In the genomic region with DNA sequence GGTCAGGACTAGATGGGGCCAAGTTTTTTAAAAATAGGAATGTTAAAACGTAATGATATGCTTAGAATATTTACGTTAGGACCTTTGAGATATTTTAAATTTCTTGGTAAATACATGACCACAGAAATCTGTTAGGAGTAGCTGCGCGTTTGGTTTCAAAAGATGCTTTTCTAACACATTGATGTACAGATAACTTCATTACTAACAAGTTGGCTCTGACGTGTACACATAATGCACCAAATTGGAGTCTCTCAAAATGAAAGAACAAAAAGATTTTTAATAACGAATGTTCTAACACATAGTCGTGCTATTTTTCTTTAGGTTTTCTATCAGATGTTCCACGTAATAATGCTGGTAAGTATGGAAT, we compare ENCODE assay signal across 9 cellular contexts. TPM values are rescaled to one million over a fixed set of nuclear protein-coding genes. Genes with fewer than 3 reads are reported as not detected.
DNase-seq lines count a peak whose midpoint lies in the region; ATAC-seq and TF ChIP-seq lines count a peak whose summit lies in the region.
"Had no signal": no experiment of that assay in that cellular context is flagged by ENCODE, and none has a peak within 500 bp of the region (broad histone marks: within the 10 kb centered on the region; RNA-seq: fewer than 3 reads in every experiment).

No MANE protein-coding gene starts in this region.

- peaks cover 8% of the 10 kb centered on the region for H3K27me3 Mint-ChIP-seq in HFFc6 (ENCODE audit: insufficient read depth)
- peaks cover 16% of the 10 kb centered on the region for H3K27me3 Mint-ChIP-seq in MCF 10A (ENCODE audit: insufficient read depth, unreplicated experiment)

- ATAC-seq in mucosa of descending colon (no peak), sciatic nerve (no peak), HG02763 (IDR thresholded peaks at IDR 0.05; ENCODE audit: unreplicated experiment) (no peak)

- H3K4me3 ChIP-seq in mucosa of descending colon = peak overlapping the region; percentile 44

- CTCF ChIA-PET in MCF 10A (lab: Yijun Ruan, JAX) = no interaction called here

- H3K27ac Mint-ChIP-seq in HFFc6 (peak overlapping the region; percentile 99), MCF 10A (ENCODE audit: low read depth, unreplicated experiment) (peak overlapping the region; percentile 91)

- H3K27ac ChIP-seq in 22Rv1 = peak overlapping the region; percentile 74

- H3K4me1 Mint-ChIP-seq in HFFc6 (ENCODE audit: low read depth) = peaks cover 23% of the 10 kb centered on the region
- H3K4me1 Mint-ChIP-seq in MCF 10A (ENCODE audit: insufficient read depth, unreplicated experiment) = peaks cover 6% of the 10 kb centered on the region

- BruUV-seq in MCF 10A (replicated peaks; lab: Mats Ljungman, UMichigan) = no TSS peak

- peaks cover 9% of the 10 kb centered on the region for H3K36me3 Mint-ChIP-seq in HFFc6 (ENCODE audit: low read depth)
- H3K36me3 Mint-ChIP-seq in MCF 10A (ENCODE audit: insufficient read depth, unreplicated experiment) = peaks cover 17% of the 10 kb centered on the region

- H3K4me3 Mint-ChIP-seq in HFFc6 (peak overlapping the region; percentile 94), MCF 10A (ENCODE audit: unreplicated experiment) (peak overlapping the region; percentile 84)

- no peaks in the 10 kb centered on the region for H3K36me3 ChIP-seq in mucosa of descending colon (ENCODE audit: low read depth)

- H3K9me3 ChIP-seq in mucosa of descending colon = no peaks in the 10 kb centered on the region

- intact Hi-C loops in MCF 10A (cut with micrococcal nuclease) = loop anchor here (10.0 kb wide), 1 partner anchor 100 kb away; a partner anchor contains a TSS
- intact Hi-C loops in mucosa of descending colon (cut with DNase I, micrococcal nuclease) = no loop called here
- intact Hi-C loops in sciatic nerve (cut with DNase I) = no loop called here

- TF ChIP-seq CTCF in 22Rv1 (IDR thresholded peaks at IDR 0.05) (no peak), HFFc6 (IDR thresholded peaks at IDR 0.05) (no peak), MCF 10A (IDR thresholded peaks at IDR 0.05; ENCODE audit: unreplicated experiment) (no peak), mucosa of descending colon (IDR thresholded peaks at IDR 0.05) (no peak)

- POLR2A ChIA-PET in MCF 10A (lab: Yijun Ruan, JAX) = interaction anchor here (0.8 to 2.1 kb wide), 5 partner anchors 10 to 110 kb away, joined by 4 to 13 read pairs (median 5); a partner anchor contains a TSS

- H3K4me1 ChIP-seq in mucosa of descending colon (ENCODE audit: low read depth) = peaks cover 3% of the 10 kb centered on the region

- no peak for DNase-seq in HFFc6
- no peak for DNase-seq in MCF 10A (ENCODE audit: unreplicated experiment)
- no peak for DNase-seq in mucosa of descending colon
- no peak for DNase-seq in sciatic nerve (ENCODE audit: low spot score)
- DNase-seq in DMS79 treated with DMSO at 0.1 percent for 48 hours (lab: John Stamatoyannopoulos, UW) = no peak
- no peak for DNase-seq in NCI-H187 treated with DMSO at 0.1 percent for 48 hours (lab: John Stamatoyannopoulos, UW)

- H3K9me3 Mint-ChIP-seq in HFFc6 (peaks cover 5% of the 10 kb centered on the region; the same call in 1 of the 2 replicates), MCF 10A (ENCODE audit: unreplicated experiment) (peaks cover 9% of the 10 kb centered on the region)

RNA-seq across cellular contexts. Expression of a gene that starts 0.6 kb away (rescaled TPM):
- total RNA-seq in HFFc6 (2021; fragmentation: NEBNext Ultra II Directional; extraction: Animal tissue kit (Norgen Biotek cat#: 25700)) = 1 to 10 TPM; 1.6 to 2.6 (median 2.0) TPM
- 5.4 and 6.0 TPM in 2 replicates for total RNA-seq in MCF 10A (2022)
- total RNA-seq in mucosa of descending colon = 10 to 100 TPM in 2 of 3 donors, 1 to 10 TPM in 1; 7.3 to 11.4 (median 10.7) TPM
- total RNA-seq in sciatic nerve = 8.5 TPM

RNA-seq across cellular contexts. Expression of a gene that starts 0.7 kb away (rescaled TPM):
- under 1 TPM in 4 of 6 experiments, not detected in 2; 0.10 to 0.19 (median 0.13) TPM for total RNA-seq in HFFc6 (2021; fragmentation: NEBNext Ultra II Directional; extraction: Animal tissue kit (Norgen Biotek cat#: 25700))
- not detected in 2 replicates for total RNA-seq in MCF 10A (2022)
- total RNA-seq in mucosa of descending colon = not detected
- 0.40 TPM for total RNA-seq in sciatic nerve
- total RNA-seq: T-helper 2 cell treated with Interferon-gamma antibody and Interleukin-4, amounts not matched to agents 100 ng/mL and 5 ng/mL, for 36 hours had no signal

RNA-seq across cellular contexts. Expression of a gene that starts 38.8 kb away (rescaled TPM):
- total RNA-seq in HFFc6 (2021; fragmentation: NEBNext Ultra II Directional; extraction: Animal tissue kit (Norgen Biotek cat#: 25700)) = 1 to 10 TPM in 4 of 6 experiments, under 1 TPM in 2; 0.79 to 2.5 (median 1.3) TPM
- total RNA-seq in MCF 10A (2022) = 4.6 and 6.1 TPM in 2 replicates
- 10 to 100 TPM; 12.1 to 57.4 (median 13.1) TPM for total RNA-seq in mucosa of descending colon
- total RNA-seq in sciatic nerve = 8.7 TPM
